In genomic region chr5:1133510-1134255, GRCh38 we compare ENCODE assay signal across 14 cellular contexts. TPM values are rescaled to one million over a fixed set of nuclear protein-coding genes. Genes with fewer than 3 reads are reported as not detected.
A peak's percentile ranks its signal among the peaks of the same experiment; 100 is the strongest.
DNase-seq lines count a peak whose midpoint lies in the region; ATAC-seq, FAIRE-seq and TF ChIP-seq lines count a peak whose summit lies in the region.
"Had no signal": no experiment of that assay in that cellular context is flagged by ENCODE, and none has a peak within 500 bp of the region (broad histone marks: within the 10 kb centered on the region; RNA-seq: fewer than 3 reads in every experiment).

No MANE protein-coding gene starts in this region.

- H3K4me1 ChIP-seq in DOHH2 (ENCODE audit: control insufficient read depth, low read length): peaks cover 61% of the 10 kb centered on the region

- peak overlapping the region; percentile 50 for H3K27ac ChIP-seq in DOHH2 (ENCODE audit: low read depth, low read length)
- H3K27ac ChIP-seq: HL-60 had no signal

- no peaks in the 10 kb centered on the region for H3K9me3 ChIP-seq in DOHH2 (ENCODE audit: control insufficient read depth, insufficient read depth, low read length)
- H3K9me3 ChIP-seq: breast epithelium had no signal

- FAIRE-seq in H54 (lab: Jason Lieb, UNC): no peak
- FAIRE-seq: urothelium cell line had no signal

- H3K36me3 Mint-ChIP-seq in activated naive CD8-positive, alpha-beta T cell treated with anti-CD3 and anti-CD28 coated beads, Interleukin-2, amount 50 U/mL, for 24 hours (ENCODE audit: low read depth): no peaks in the 10 kb centered on the region
- H3K36me3 Mint-ChIP-seq in chondrocyte (ENCODE audit: low read depth): no peaks in the 10 kb centered on the region
- H3K36me3 Mint-ChIP-seq: activated CD8-positive, alpha-beta memory T cell treated with anti-CD3 and anti-CD28 coated beads, Interleukin-2, amount 10 ng/mL, durations not matched to agents 7 days and 5 days; activated naive CD4-positive, alpha-beta T cell treated with anti-CD3 and anti-CD28 coated beads, Interleukin-2, amount 50 U/mL, for 24 hours had no signal

- H3F3A ChIP-seq in DOHH2 (ENCODE audit: control insufficient read depth, insufficient read depth): peaks cover 3% of the 10 kb centered on the region; the same call in 1 of the 2 replicates

- ATAC-seq in GM21360 (IDR thresholded peaks at IDR 0.05; ENCODE audit: unreplicated experiment) (peak; percentile 43), HG03442 (IDR thresholded peaks at IDR 0.05; ENCODE audit: unreplicated experiment) (peak; percentile 37)
- ATAC-seq in activated naive CD8-positive, alpha-beta T cell treated with anti-CD3 and anti-CD28 coated beads, Interleukin-2, amount 50 U/mL, for 24 hours: no peak
- ATAC-seq: activated CD8-positive, alpha-beta memory T cell treated with anti-CD3 and anti-CD28 coated beads, Interleukin-2, amount 10 ng/mL, durations not matched to agents 7 days and 5 days had no signal

- DNase-seq in germinal center (ENCODE audit: low spot score) (peak; percentile 67), COR-L47 (lab: John Stamatoyannopoulos, UW) (no peak), H54 (ENCODE audit: insufficient read length, low spot score) (no peak), chondrocyte (ENCODE audit: low spot score) (no peak)
- DNase-seq in activated naive CD8-positive, alpha-beta T cell treated with anti-CD3 and anti-CD28 coated beads, Interleukin-2, amount 50 U/mL, for 24 hours: no peak
- DNase-seq: activated CD8-positive, alpha-beta memory T cell treated with anti-CD3 and anti-CD28 coated beads, Interleukin-2, amount 10 ng/mL, durations not matched to agents 7 days and 5 days; NCI-H2107 had no signal

- no peak for TF ChIP-seq CTCF in DOHH2 (IDR thresholded peaks at IDR 0.05; ENCODE audit: low read depth, low read length, poor library complexity, severe bottlenecking)
- TF ChIP-seq CTCF in chondrocyte (IDR thresholded peaks at IDR 0.05): no peak

- H3K9me3 Mint-ChIP-seq in activated naive CD8-positive, alpha-beta T cell treated with anti-CD3 and anti-CD28 coated beads, Interleukin-2, amount 50 U/mL, for 24 hours: no peaks in the 10 kb centered on the region
- no peaks in the 10 kb centered on the region for H3K9me3 Mint-ChIP-seq in chondrocyte (ENCODE audit: low read depth)
- H3K9me3 Mint-ChIP-seq: activated naive CD4-positive, alpha-beta T cell treated with anti-CD3 and anti-CD28 coated beads, Interleukin-2, amount 50 U/mL, for 24 hours had no signal

- H3K4me3 Mint-ChIP-seq in activated naive CD8-positive, alpha-beta T cell treated with anti-CD3 and anti-CD28 coated beads, Interleukin-2, amount 50 U/mL, for 24 hours: no peak overlapping the region
- no peak overlapping the region for H3K4me3 Mint-ChIP-seq in chondrocyte (ENCODE audit: unreplicated experiment)
- H3K4me3 Mint-ChIP-seq: activated CD8-positive, alpha-beta memory T cell treated with anti-CD3 and anti-CD28 coated beads, Interleukin-2, amount 10 ng/mL, durations not matched to agents 7 days and 5 days; activated naive CD4-positive, alpha-beta T cell treated with anti-CD3 and anti-CD28 coated beads, Interleukin-2, amount 50 U/mL, for 24 hours had no signal

- no peaks in the 10 kb centered on the region for H3K9me2 ChIP-seq in DOHH2 (replicated peaks; ENCODE audit: control insufficient read depth, low read length)

- peak overlapping the region; percentile 55 for H3K4me2 ChIP-seq in DOHH2 (ENCODE audit: low read length)

- H4K20me1 ChIP-seq in DOHH2 (ENCODE audit: control insufficient read depth, insufficient read depth, low read depth, low read length): no peaks in the 10 kb centered on the region

- no peaks in the 10 kb centered on the region for H3K79me2 ChIP-seq in DOHH2 (ENCODE audit: control insufficient read depth, low read length)

- H3K27me3 ChIP-seq in DOHH2 (ENCODE audit: control insufficient read depth, low read length): no peaks in the 10 kb centered on the region
- H3K27me3 ChIP-seq: breast epithelium had no signal

- H3K36me3 ChIP-seq in DOHH2 (ENCODE audit: control insufficient read depth, low read length): no peaks in the 10 kb centered on the region
- H3K36me3 ChIP-seq: breast epithelium had no signal

- H3K27me3 Mint-ChIP-seq in activated naive CD8-positive, alpha-beta T cell treated with anti-CD3 and anti-CD28 coated beads, Interleukin-2, amount 50 U/mL, for 24 hours: no peaks in the 10 kb centered on the region
- peaks cover 23% of the 10 kb centered on the region for H3K27me3 Mint-ChIP-seq in chondrocyte (ENCODE audit: low read depth)
- H3K27me3 Mint-ChIP-seq: activated CD8-positive, alpha-beta memory T cell treated with anti-CD3 and anti-CD28 coated beads, Interleukin-2, amount 10 ng/mL, durations not matched to agents 7 days and 5 days; activated naive CD4-positive, alpha-beta T cell treated with anti-CD3 and anti-CD28 coated beads, Interleukin-2, amount 50 U/mL, for 24 hours had no signal

- peak overlapping the region; percentile 36 for H3K4me3 ChIP-seq in DOHH2 (ENCODE audit: low read length)
- H3K4me3 ChIP-seq: breast epithelium had no signal

- H3K27ac Mint-ChIP-seq in activated naive CD8-positive, alpha-beta T cell treated with anti-CD3 and anti-CD28 coated beads, Interleukin-2, amount 50 U/mL, for 24 hours: no peak overlapping the region
- H3K27ac Mint-ChIP-seq in chondrocyte (ENCODE audit: unreplicated experiment): no peak overlapping the region
- H3K27ac Mint-ChIP-seq: activated CD8-positive, alpha-beta memory T cell treated with anti-CD3 and anti-CD28 coated beads, Interleukin-2, amount 10 ng/mL, durations not matched to agents 7 days and 5 days; activated naive CD4-positive, alpha-beta T cell treated with anti-CD3 and anti-CD28 coated beads, Interleukin-2, amount 50 U/mL, for 24 hours had no signal

- no peak for TF ChIP-seq POLR2A in H54 (IDR thresholded peaks at IDR 0.05; ENCODE audit: low read depth, low read length)

- H3K4me1 Mint-ChIP-seq in activated naive CD8-positive, alpha-beta T cell treated with anti-CD3 and anti-CD28 coated beads, Interleukin-2, amount 50 U/mL, for 24 hours: no peaks in the 10 kb centered on the region
- peaks cover 9% of the 10 kb centered on the region for H3K4me1 Mint-ChIP-seq in chondrocyte (ENCODE audit: low read depth)
- H3K4me1 Mint-ChIP-seq: activated CD8-positive, alpha-beta memory T cell treated with anti-CD3 and anti-CD28 coated beads, Interleukin-2, amount 10 ng/mL, durations not matched to agents 7 days and 5 days; activated naive CD4-positive, alpha-beta T cell treated with anti-CD3 and anti-CD28 coated beads, Interleukin-2, amount 50 U/mL, for 24 hours had no signal

RNA-seq across cellular contexts. Expression of gene SLC12A7, which starts 21.8 kb away (rescaled TPM):
- total RNA-seq in chondrocyte: 2.0 to 4.9 TPM (median 3.7 TPM) in 3 replicates
